1 cellular context compared by ENCODE assay signal in genomic region chr16:67718668-67719047, GRCh38.
TF ChIP-seq lines count a peak whose summit lies in the region.

No MANE protein-coding gene starts in this region.

TF ChIP-seq in SK-N-SH, 30 proteins besides CTCF, POLR2A, EP300 and RAD21 (continued from another document):
- TF ChIP-seq, protein P1, sequence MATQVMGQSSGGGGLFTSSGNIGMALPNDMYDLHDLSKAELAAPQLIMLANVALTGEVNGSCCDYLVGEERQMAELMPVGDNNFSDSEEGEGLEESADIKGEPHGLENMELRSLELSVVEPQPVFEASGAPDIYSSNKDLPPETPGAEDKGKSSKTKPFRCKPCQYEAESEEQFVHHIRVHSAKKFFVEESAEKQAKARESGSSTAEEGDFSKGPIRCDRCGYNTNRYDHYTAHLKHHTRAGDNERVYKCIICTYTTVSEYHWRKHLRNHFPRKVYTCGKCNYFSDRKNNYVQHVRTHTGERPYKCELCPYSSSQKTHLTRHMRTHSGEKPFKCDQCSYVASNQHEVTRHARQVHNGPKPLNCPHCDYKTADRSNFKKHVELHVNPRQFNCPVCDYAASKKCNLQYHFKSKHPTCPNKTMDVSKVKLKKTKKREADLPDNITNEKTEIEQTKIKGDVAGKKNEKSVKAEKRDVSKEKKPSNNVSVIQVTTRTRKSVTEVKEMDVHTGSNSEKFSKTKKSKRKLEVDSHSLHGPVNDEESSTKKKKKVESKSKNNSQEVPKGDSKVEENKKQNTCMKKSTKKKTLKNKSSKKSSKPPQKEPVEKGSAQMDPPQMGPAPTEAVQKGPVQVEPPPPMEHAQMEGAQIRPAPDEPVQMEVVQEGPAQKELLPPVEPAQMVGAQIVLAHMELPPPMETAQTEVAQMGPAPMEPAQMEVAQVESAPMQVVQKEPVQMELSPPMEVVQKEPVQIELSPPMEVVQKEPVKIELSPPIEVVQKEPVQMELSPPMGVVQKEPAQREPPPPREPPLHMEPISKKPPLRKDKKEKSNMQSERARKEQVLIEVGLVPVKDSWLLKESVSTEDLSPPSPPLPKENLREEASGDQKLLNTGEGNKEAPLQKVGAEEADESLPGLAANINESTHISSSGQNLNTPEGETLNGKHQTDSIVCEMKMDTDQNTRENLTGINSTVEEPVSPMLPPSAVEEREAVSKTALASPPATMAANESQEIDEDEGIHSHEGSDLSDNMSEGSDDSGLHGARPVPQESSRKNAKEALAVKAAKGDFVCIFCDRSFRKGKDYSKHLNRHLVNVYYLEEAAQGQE (IDR thresholded peaks at IDR 0.05; ENCODE audit: low read depth, low read length) = no peak
- no peak for TF ChIP-seq GATA2 (CRISPR knock-in tag; IDR thresholded peaks at IDR 0.05)
- TF ChIP-seq TAF1 (IDR thresholded peaks at IDR 0.05; ENCODE audit: borderline replicate concordance, low read depth, low read length) = no peak
- no peak for TF ChIP-seq TCF12 (IDR thresholded peaks at IDR 0.05)
- TF ChIP-seq YY1 (IDR thresholded peaks at IDR 0.05; ENCODE audit: low read depth) = no peak
- no peak for TF ChIP-seq PBX3 (IDR thresholded peaks at IDR 0.05)
- TF ChIP-seq GABPA (IDR thresholded peaks at IDR 0.05; ENCODE audit: low read depth) = no peak
- no peak for TF ChIP-seq FOXM1 (IDR thresholded peaks at IDR 0.05; ENCODE audit: low read depth)
- no peak for TF ChIP-seq USF1 (IDR thresholded peaks at IDR 0.05; ENCODE audit: borderline replicate concordance, low read depth)
- TF ChIP-seq ELF1 (IDR thresholded peaks at IDR 0.05) = no peak
- no peak for TF ChIP-seq FOSL2 (IDR thresholded peaks at IDR 0.05; ENCODE audit: borderline replicate concordance, low read depth)
- no peak for TF ChIP-seq MXI1 (IDR thresholded peaks at IDR 0.05; ENCODE audit: low read depth, low read length)
- no peak for TF ChIP-seq RFX5 (IDR thresholded peaks at IDR 0.05; ENCODE audit: low read length)
- TF ChIP-seq SMC3 (IDR thresholded peaks at IDR 0.05; ENCODE audit: low read depth, low read length) = no peak
